ENCODE assay signal across 8 cellular contexts in the genomic region with DNA sequence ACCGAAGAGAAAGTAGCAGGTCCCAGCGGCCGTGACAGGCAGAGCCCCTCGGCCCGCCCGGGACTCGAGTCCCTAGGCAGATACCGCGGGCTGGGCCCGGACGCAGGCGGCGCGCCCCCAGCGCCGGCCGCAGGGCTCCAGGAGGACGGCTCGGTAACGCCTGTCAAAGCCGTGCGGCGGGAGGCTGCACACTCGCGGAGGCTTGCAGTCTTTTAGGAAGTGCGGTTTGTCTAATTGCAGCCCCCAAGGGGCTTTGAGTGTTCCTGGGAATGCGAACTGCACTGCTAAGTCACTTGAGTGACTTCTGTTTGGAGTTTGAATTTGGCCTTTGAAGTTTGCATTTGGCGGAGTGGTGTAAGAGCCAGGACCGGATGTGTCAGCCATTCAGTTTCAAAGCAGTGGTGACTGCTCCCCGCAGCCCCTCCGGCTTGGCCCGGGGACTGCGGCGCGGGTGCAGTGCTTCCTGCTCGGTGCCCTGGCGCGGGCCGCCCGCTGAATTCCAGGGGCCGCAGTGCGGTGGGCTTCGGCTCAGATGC. TPM values are rescaled to one million over a fixed set of nuclear protein-coding genes. Genes with fewer than 3 reads are reported as not detected.
DNase-seq lines count a peak whose midpoint lies in the region; ATAC-seq and TF ChIP-seq lines count a peak whose summit lies in the region.

No MANE protein-coding gene starts in this region.

- TF ChIP-seq CTCF in SK-N-SH (IDR thresholded peaks at IDR 0.05), result no peak
- TF ChIP-seq CTCF in heart left ventricle (IDR thresholded peaks at IDR 0.05), result peak in 1 of 12 donors; percentile 7

- H2AFZ ChIP-seq in SK-N-SH (ENCODE audit: low read depth), result peak overlapping the region; percentile 68; the same call in 1 of the 2 replicates

- H3K79me2 ChIP-seq in SK-N-SH (ENCODE audit: insufficient read depth), result peaks cover 59% of the 10 kb centered on the region

- H3K27ac ChIP-seq in SK-N-SH (ENCODE audit: low read depth in 2 of 2, low read length in 1 of 2) (peak overlapping the region; percentile 77 to 96), heart left ventricle (peak overlapping the region; percentile 87 to 98 (median 93))

- CTCF ChIA-PET in SK-N-SH (lab: Yijun Ruan, JAX), result interaction anchor here (1.3 kb wide), 1 partner anchor 101 kb away, joined by 3 read pairs; no protein-coding TSS in a partner anchor

- no peak for TF ChIP-seq EP300 in SK-N-SH (IDR thresholded peaks at IDR 0.05; ENCODE audit: borderline replicate concordance in 1 of 2, low read depth in 1 of 2, low read length in 1 of 2)

- peak overlapping the region; percentile 73 for H3K9ac ChIP-seq in SK-N-SH

- no peaks in the 10 kb centered on the region for H4K20me1 ChIP-seq in SK-N-SH (ENCODE audit: insufficient read depth)

- TF ChIP-seq POLR2A in heart left ventricle (IDR thresholded peaks at IDR 0.05), result no peak

- 0% methylated on average over 11 of the region's 43 CpGs for WGBS in SK-N-SH (ENCODE audit: low lambda C conversion rate)
- WGBS in heart left ventricle, 4 donors, result 0 to 2% (median 1%) methylated on average over 27 to 43 of the region's 43 CpGs

- H3K27me3 ChIP-seq in SK-N-SH (ENCODE audit: insufficient read depth) (no peaks in the 10 kb centered on the region), heart left ventricle (no peaks in the 10 kb centered on the region)

- H3K36me3 ChIP-seq in SK-N-SH (replicated peaks in 1 of 2; ENCODE audit: control insufficient read depth in 1 of 2, insufficient read depth in 2 of 2, low read length in 1 of 2), result peaks cover 0 to 11% of the 10 kb centered on the region in 2 experiments
- H3K36me3 ChIP-seq in heart left ventricle, result no peaks in the 10 kb centered on the region

- peak overlapping the region; percentile 80 for H3K4me2 ChIP-seq in SK-N-SH

- no peaks in the 10 kb centered on the region for H3K9me3 ChIP-seq in SK-N-SH
- no peaks in the 10 kb centered on the region for H3K9me3 ChIP-seq in heart left ventricle

- no peaks in the 10 kb centered on the region for H3K9me2 ChIP-seq in SK-N-SH

- no peak for TF ChIP-seq RAD21 in SK-N-SH (IDR thresholded peaks at IDR 0.05; ENCODE audit: low read length)

- peaks cover 16% of the 10 kb centered on the region for H3F3A ChIP-seq in SK-N-SH (replicated peaks; ENCODE audit: insufficient read depth)

- POLR2A ChIA-PET in SK-N-SH (lab: Yijun Ruan, JAX), result no interaction called here

- DNase-seq in DMS53 (lab: John Stamatoyannopoulos, UW) (peak; percentile 81), SK-N-SH (peak; percentile 63), heart left ventricle (peak; percentile 50 to 77 (median 67)), posterior cingulate gyrus (peak in 8 of 10 donors; percentile 21 to 89 (median 47)), NCI-H2081 treated with DMSO at 0.1 percent for 48 hours (lab: John Stamatoyannopoulos, UW) (no peak)
- DNase-seq in activated naive CD8-positive, alpha-beta T cell treated with anti-CD3 and anti-CD28 coated beads, Interleukin-2, amount 50 U/mL, for 16 hours (ENCODE audit: low read depth, low spot score), result peak; percentile 5

- intact Hi-C loops in heart left ventricle (cut with DNase I), result loop anchor here in 7 of 10 donors (5.0 to 10.0 kb wide), 6 partner anchors 119 to 462 kb away; no protein-coding TSS in a partner anchor
- intact Hi-C loops in posterior cingulate gyrus (cut with DNase I), result loop anchor here (2.0 to 10.0 kb wide), 2 partner anchors 336 to 358 kb away; a partner anchor contains a TSS

- H3K4me1 ChIP-seq in SK-N-SH (ENCODE audit: control insufficient read depth in 1 of 2, insufficient read depth in 2 of 2, low read depth in 1 of 2, low read length in 1 of 2), result peaks cover 6 to 21% of the 10 kb centered on the region in 2 experiments; a peak in 3 of 4 replicates
- H3K4me1 ChIP-seq in heart left ventricle, result peaks cover 0 to 58% (median 39%) of the 10 kb centered on the region in 12 donors

- H3K4me3 ChIP-seq in SK-N-SH (ENCODE audit: low read depth in 2 of 2, low read length in 1 of 2) (peak overlapping the region; percentile 91 to 93), heart left ventricle (peak overlapping the region; percentile 81 to 93 (median 88))

- ATAC-seq in GM19455 (IDR thresholded peaks at IDR 0.05; ENCODE audit: unreplicated experiment) (peak; percentile 37), HG03521 (IDR thresholded peaks at IDR 0.05; ENCODE audit: unreplicated experiment) (peak; percentile 30), heart left ventricle (peak; percentile 64 to 82 (median 68))

TF ChIP-seq in SK-N-SH, 30 proteins besides CTCF, POLR2A, EP300 and RAD21:
- TF ChIP-seq SIN3A (IDR thresholded peaks at IDR 0.05; ENCODE audit: borderline replicate concordance, low read depth, low read length) (0 out of 2 replicates have a peak, but pooled peaks have one; percentile 31), TAF1 (IDR thresholded peaks at IDR 0.05; ENCODE audit: borderline replicate concordance, low read depth, low read length) (peak; percentile 13), MXI1 (IDR thresholded peaks at IDR 0.05; ENCODE audit: low read depth, low read length) (peak; percentile 47; the same call in 1 of the 2 replicates), RCOR1 (IDR thresholded peaks at IDR 0.05; ENCODE audit: low read length) (no peak)
- TF ChIP-seq, protein P1, sequence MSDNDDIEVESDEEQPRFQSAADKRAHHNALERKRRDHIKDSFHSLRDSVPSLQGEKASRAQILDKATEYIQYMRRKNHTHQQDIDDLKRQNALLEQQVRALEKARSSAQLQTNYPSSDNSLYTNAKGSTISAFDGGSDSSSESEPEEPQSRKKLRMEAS (IDR thresholded peaks at IDR 0.05; ENCODE audit: low read depth), result 0 out of 2 replicates have a peak, but pooled peaks have one; percentile 7

RNA-seq across cellular contexts. Expression of a gene that starts 1.3 kb away (rescaled TPM):
- polyA plus RNA-seq in SK-N-SH (2012; rRNA removed) (2.2 and 3.5 TPM in 2 replicates), heart left ventricle (1 to 10 TPM; 2.1 to 2.9 TPM)
- polyA plus RNA-seq in SK-N-SH (2012; cell fraction: cytosol; rRNA removed), result 3.0 and 3.6 TPM in 2 replicates
- 3.1 and 6.6 TPM in 2 replicates for polyA plus RNA-seq in SK-N-SH (2012; cell fraction: nucleus; rRNA removed)
- 10 to 100 TPM in 2 of 9 donors, 1 to 10 TPM in 7; 4.5 to 19.5 (median 7.2) TPM for total RNA-seq in heart left ventricle
